1 cellular context compared by ENCODE assay signal in the genomic region with DNA sequence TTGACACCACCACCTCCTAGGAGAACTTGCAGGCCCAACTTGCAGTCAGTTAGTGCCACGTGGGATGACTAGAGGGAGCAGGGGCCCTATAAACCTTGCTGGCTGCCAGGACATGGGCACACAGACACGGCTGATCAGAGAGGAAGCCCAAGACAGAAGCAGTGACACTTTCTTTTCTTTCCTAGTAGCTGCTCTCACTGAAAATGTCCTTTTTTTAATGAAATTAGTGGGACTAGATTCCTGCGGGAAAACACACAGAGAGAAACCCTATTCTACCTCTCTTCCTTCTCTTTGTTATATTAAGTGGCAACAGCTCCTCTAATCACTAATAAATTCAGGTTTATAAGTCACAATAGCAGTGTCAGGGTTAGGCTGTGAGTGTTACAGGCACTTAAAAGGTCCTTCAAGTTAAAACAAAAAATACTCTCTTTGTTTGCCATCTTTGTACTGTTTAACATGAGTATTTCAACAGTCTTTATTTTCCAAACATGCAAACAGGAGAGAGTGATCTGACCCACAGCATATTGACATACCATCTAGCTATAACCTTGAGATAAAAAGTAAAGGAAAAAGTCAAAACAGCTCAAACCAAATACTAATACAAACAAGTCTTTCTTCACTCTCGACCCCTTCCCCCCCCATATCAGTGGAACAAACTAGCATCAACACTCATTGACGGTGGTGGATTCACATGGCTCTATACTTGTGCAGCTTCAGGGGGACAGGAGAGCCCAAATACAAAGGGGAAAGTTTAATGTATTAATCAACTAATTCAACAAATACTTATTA.
TF ChIP-seq lines count a peak whose summit lies in the region.

No MANE protein-coding gene starts in this region.

TF ChIP-seq in HepG2, 621 proteins besides CTCF, POLR2A, EP300 and RAD21 (continued from another document and continues in another):
- TF ChIP-seq, protein P1, sequence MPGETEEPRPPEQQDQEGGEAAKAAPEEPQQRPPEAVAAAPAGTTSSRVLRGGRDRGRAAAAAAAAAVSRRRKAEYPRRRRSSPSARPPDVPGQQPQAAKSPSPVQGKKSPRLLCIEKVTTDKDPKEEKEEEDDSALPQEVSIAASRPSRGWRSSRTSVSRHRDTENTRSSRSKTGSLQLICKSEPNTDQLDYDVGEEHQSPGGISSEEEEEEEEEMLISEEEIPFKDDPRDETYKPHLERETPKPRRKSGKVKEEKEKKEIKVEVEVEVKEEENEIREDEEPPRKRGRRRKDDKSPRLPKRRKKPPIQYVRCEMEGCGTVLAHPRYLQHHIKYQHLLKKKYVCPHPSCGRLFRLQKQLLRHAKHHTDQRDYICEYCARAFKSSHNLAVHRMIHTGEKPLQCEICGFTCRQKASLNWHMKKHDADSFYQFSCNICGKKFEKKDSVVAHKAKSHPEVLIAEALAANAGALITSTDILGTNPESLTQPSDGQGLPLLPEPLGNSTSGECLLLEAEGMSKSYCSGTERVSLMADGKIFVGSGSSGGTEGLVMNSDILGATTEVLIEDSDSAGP (CRISPR knock-in tag; IDR thresholded peaks at IDR 0.05; ENCODE audit: borderline replicate concordance) = peak; percentile 47
- TF ChIP-seq RXRB (CRISPR knock-in tag; IDR thresholded peaks at IDR 0.05; ENCODE audit: borderline replicate concordance) = peak; percentile 96
- peak in 1 of 2 experiments; percentile 91; a peak in 2 of 4 replicates for TF ChIP-seq ATF4 (CRISPR knock-in tag; IDR thresholded peaks at IDR 0.05)
- TF ChIP-seq KAT8 (CRISPR knock-in tag; IDR thresholded peaks at IDR 0.05) = peak; percentile 54; the same call in 1 of the 2 replicates
- no peak for TF ChIP-seq ZNF883 (CRISPR knock-in tag; IDR thresholded peaks at IDR 0.05; ENCODE audit: not compliant biosample characterization)
- no peak for TF ChIP-seq THAP8 (CRISPR knock-in tag; IDR thresholded peaks at IDR 0.05; ENCODE audit: borderline replicate concordance)
- TF ChIP-seq FOXA3 (CRISPR knock-in tag; IDR thresholded peaks at IDR 0.05) = peak; percentile 100
- peak; percentile 98 for TF ChIP-seq NR2F2 (IDR thresholded peaks at IDR 0.05; ENCODE audit: borderline replicate concordance, low read depth)
- peak; percentile 47; the same call in 1 of the 2 replicates for TF ChIP-seq KMT2B (CRISPR knock-in tag; IDR thresholded peaks at IDR 0.05)
- 0 out of 2 replicates have a peak, but pooled peaks have one; percentile 19 for TF ChIP-seq ZNF121 (CRISPR knock-in tag; IDR thresholded peaks at IDR 0.05)
- TF ChIP-seq MXI1 (IDR thresholded peaks at IDR 0.05; ENCODE audit: borderline replicate concordance, low read depth, low read length) = 0 out of 3 replicates have a peak, but pooled peaks have one; percentile 26
- TF ChIP-seq SNAPC2 (CRISPR knock-in tag; IDR thresholded peaks at IDR 0.05) = 0 out of 2 replicates have a peak, but pooled peaks have one; percentile 18
- TF ChIP-seq HNRNPUL1 (IDR thresholded peaks at IDR 0.05; ENCODE audit: low read depth, low read length) = peak; percentile 82
- peak; percentile 96 for TF ChIP-seq STAT6 (CRISPR knock-in tag; IDR thresholded peaks at IDR 0.05; ENCODE audit: borderline replicate concordance)
- TF ChIP-seq ELF3 (CRISPR knock-in tag; IDR thresholded peaks at IDR 0.05) = peak; percentile 96
- peak; percentile 76; the same call in 1 of the 2 replicates for TF ChIP-seq ELF4 (CRISPR knock-in tag; IDR thresholded peaks at IDR 0.05; ENCODE audit: borderline replicate concordance)
- peak; percentile 94 for TF ChIP-seq TBL1XR1 (IDR thresholded peaks at IDR 0.05; ENCODE audit: borderline replicate concordance, low read length, partially characterized antibody)
- TF ChIP-seq MEIS1 (CRISPR knock-in tag; IDR thresholded peaks at IDR 0.05; ENCODE audit: borderline replicate concordance) = peak; percentile 92
- TF ChIP-seq, protein P2, sequence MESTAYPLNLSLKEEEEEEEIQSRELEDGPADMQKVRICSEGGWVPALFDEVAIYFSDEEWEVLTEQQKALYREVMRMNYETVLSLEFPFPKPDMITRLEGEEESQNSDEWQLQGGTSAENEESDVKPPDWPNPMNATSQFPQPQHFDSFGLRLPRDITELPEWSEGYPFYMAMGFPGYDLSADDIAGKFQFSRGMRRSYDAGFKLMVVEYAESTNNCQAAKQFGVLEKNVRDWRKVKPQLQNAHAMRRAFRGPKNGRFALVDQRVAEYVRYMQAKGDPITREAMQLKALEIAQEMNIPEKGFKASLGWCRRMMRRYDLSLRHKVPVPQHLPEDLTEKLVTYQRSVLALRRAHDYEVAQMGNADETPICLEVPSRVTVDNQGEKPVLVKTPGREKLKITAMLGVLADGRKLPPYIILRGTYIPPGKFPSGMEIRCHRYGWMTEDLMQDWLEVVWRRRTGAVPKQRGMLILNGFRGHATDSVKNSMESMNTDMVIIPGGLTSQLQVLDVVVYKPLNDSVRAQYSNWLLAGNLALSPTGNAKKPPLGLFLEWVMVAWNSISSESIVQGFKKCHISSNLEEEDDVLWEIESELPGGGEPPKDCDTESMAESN (CRISPR knock-in tag; conservative IDR thresholded peaks at IDR 0.05) = 0 out of 2 replicates have a peak, but pooled peaks have one; percentile 18
- no peak for TF ChIP-seq ZFP62 (CRISPR knock-in tag; IDR thresholded peaks at IDR 0.05)
- TF ChIP-seq ZNF431 (CRISPR knock-in tag; IDR thresholded peaks at IDR 0.05; ENCODE audit: borderline replicate concordance, low read depth) = peak; percentile 40; the same call in 1 of the 2 replicates
- no peak for TF ChIP-seq PRDM15 (CRISPR knock-in tag; IDR thresholded peaks at IDR 0.05)
- peak; percentile 36; the same call in 1 of the 2 replicates for TF ChIP-seq CBX5 (CRISPR knock-in tag; IDR thresholded peaks at IDR 0.05; ENCODE audit: borderline replicate concordance)
- no peak for TF ChIP-seq E2F2 (CRISPR knock-in tag; IDR thresholded peaks at IDR 0.05; ENCODE audit: borderline replicate concordance)
- TF ChIP-seq KLF9 (CRISPR knock-in tag; IDR thresholded peaks at IDR 0.05; ENCODE audit: low read depth) = 0 out of 2 replicates have a peak, but pooled peaks have one; percentile 16
- TF ChIP-seq KDM1A (CRISPR knock-in tag; IDR thresholded peaks at IDR 0.05) = 0 out of 2 replicates have a peak, but pooled peaks have one; percentile 5
- TF ChIP-seq ZNF230 (CRISPR knock-in tag; IDR thresholded peaks at IDR 0.05) = peak; percentile 75; the same call in 1 of the 2 replicates
- no peak for TF ChIP-seq ZNF597 (CRISPR knock-in tag; IDR thresholded peaks at IDR 0.05)
- TF ChIP-seq, protein P3, sequence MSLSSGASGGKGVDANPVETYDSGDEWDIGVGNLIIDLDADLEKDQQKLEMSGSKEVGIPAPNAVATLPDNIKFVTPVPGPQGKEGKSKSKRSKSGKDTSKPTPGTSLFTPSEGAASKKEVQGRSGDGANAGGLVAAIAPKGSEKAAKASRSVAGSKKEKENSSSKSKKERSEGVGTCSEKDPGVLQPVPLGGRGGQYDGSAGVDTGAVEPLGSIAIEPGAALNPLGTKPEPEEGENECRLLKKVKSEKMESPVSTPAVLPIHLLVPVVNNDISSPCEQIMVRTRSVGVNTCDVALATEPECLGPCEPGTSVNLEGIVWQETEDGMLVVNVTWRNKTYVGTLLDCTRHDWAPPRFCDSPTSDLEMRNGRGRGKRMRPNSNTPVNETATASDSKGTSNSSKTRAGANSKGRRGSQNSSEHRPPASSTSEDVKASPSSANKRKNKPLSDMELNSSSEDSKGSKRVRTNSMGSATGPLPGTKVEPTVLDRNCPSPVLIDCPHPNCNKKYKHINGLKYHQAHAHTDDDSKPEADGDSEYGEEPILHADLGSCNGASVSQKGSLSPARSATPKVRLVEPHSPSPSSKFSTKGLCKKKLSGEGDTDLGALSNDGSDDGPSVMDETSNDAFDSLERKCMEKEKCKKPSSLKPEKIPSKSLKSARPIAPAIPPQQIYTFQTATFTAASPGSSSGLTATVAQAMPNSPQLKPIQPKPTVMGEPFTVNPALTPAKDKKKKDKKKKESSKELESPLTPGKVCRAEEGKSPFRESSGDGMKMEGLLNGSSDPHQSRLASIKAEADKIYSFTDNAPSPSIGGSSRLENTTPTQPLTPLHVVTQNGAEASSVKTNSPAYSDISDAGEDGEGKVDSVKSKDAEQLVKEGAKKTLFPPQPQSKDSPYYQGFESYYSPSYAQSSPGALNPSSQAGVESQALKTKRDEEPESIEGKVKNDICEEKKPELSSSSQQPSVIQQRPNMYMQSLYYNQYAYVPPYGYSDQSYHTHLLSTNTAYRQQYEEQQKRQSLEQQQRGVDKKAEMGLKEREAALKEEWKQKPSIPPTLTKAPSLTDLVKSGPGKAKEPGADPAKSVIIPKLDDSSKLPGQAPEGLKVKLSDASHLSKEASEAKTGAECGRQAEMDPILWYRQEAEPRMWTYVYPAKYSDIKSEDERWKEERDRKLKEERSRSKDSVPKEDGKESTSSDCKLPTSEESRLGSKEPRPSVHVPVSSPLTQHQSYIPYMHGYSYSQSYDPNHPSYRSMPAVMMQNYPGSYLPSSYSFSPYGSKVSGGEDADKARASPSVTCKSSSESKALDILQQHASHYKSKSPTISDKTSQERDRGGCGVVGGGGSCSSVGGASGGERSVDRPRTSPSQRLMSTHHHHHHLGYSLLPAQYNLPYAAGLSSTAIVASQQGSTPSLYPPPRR (CRISPR knock-in tag; IDR thresholded peaks at IDR 0.05; ENCODE audit: borderline replicate concordance) = peak; percentile 98
- TF ChIP-seq ZNF816 (CRISPR knock-in tag; IDR thresholded peaks at IDR 0.05; ENCODE audit: borderline replicate concordance) = peak; percentile 12; the same call in 1 of the 2 replicates
- TF ChIP-seq ZMYM4 (CRISPR knock-in tag; IDR thresholded peaks at IDR 0.05) = peak; percentile 31; the same call in 1 of the 2 replicates
- no peak for TF ChIP-seq ATF7 (IDR thresholded peaks at IDR 0.05)
- peak; percentile 32; the same call in 1 of the 2 replicates for TF ChIP-seq ATF7 (CRISPR knock-in tag; IDR thresholded peaks at IDR 0.05)
- no peak for TF ChIP-seq SP140L (CRISPR knock-in tag; IDR thresholded peaks at IDR 0.05; ENCODE audit: borderline replicate concordance)
- peak; percentile 97 for TF ChIP-seq TCF7 (IDR thresholded peaks at IDR 0.05; ENCODE audit: low read depth)
